In genomic region chr1:50452700-50453099, GRCh38 we compare ENCODE assay signal across 15 cellular contexts. TPM values are rescaled to one million over a fixed set of nuclear protein-coding genes. Genes with fewer than 3 reads are reported as not detected.
DNase-seq lines count a peak whose midpoint lies in the region; ATAC-seq and TF ChIP-seq lines count a peak whose summit lies in the region.
"Had no signal": no experiment of that assay in that cellular context is flagged by ENCODE, and none has a peak within 500 bp of the region (broad histone marks: within the 10 kb centered on the region; RNA-seq: fewer than 3 reads in every experiment).

No MANE protein-coding gene starts in this region.

- no peaks in the 10 kb centered on the region for H3K9me3 Mint-ChIP-seq in stimulated activated naive CD8-positive, alpha-beta T cell treated with anti-CD3 and anti-CD28 coated beads, Interleukin-15, amount 100 ng/mL, for 72 hours
- H3K9me3 Mint-ChIP-seq in naive thymus-derived CD4-positive, alpha-beta T cell = no peaks in the 10 kb centered on the region

- CTCF ChIA-PET in naive thymus-derived CD4-positive, alpha-beta T cell (lab: Charles Lee) = no interaction called here

- peaks cover 0 to 10% (median 4%) of the 10 kb centered on the region in 5 donors for H3K36me3 Mint-ChIP-seq in naive thymus-derived CD4-positive, alpha-beta T cell

- DNase-seq in stimulated activated naive CD8-positive, alpha-beta T cell treated with anti-CD3 and anti-CD28 coated beads, Interleukin-15, amount 100 ng/mL, for 72 hours = no peak
- no peak for DNase-seq in stimulated activated naive CD8-positive, alpha-beta T cell treated with anti-CD3 and anti-CD28 coated beads, Interleukin-15, Interleukin-2, amounts not matched to agents 100 U/mL and 50 U/mL, for 24 hours
- DNase-seq in NCI-H82 (lab: John Stamatoyannopoulos, UW) (peak; percentile 73), coronary artery (ENCODE audit: low spot score) (no peak), NCI-H526 (lab: John Stamatoyannopoulos, UW) (no peak), SW480 (ENCODE audit: low spot score) (no peak)
- DNase-seq in naive thymus-derived CD4-positive, alpha-beta T cell = no peak
- DNase-seq: KG1, NCI-H1048, NCI-H2029 treated with DMSO at 0.1 percent for 48 hours, NCI-H446 treated with DMSO at 0.1 percent for 48 hours, Peyer's patch had no signal

- no peak for TF ChIP-seq CTCF in coronary artery (IDR thresholded peaks at IDR 0.05)

- H3K27ac ChIP-seq in naive thymus-derived CD4-positive, alpha-beta T cell (ENCODE audit: low read depth, low read length) = no peak overlapping the region
- no peak overlapping the region for H3K27ac ChIP-seq in coronary artery
- H3K27ac ChIP-seq: BLaER1, Peyer's patch had no signal

- no peaks in the 10 kb centered on the region for H3K27me3 ChIP-seq in naive thymus-derived CD4-positive, alpha-beta T cell (ENCODE audit: control insufficient read depth in 2 of 2, insufficient read depth in 2 of 2, low read length in 2 of 2)
- H3K27me3 ChIP-seq: BLaER1, Peyer's patch had no signal

- POLR2A ChIA-PET in naive thymus-derived CD4-positive, alpha-beta T cell (lab: Charles Lee) = no interaction called here

- H3K27me3 Mint-ChIP-seq in stimulated activated naive CD8-positive, alpha-beta T cell treated with anti-CD3 and anti-CD28 coated beads, Interleukin-15, amount 100 ng/mL, for 72 hours = no peaks in the 10 kb centered on the region
- no peaks in the 10 kb centered on the region for H3K27me3 Mint-ChIP-seq in naive thymus-derived CD4-positive, alpha-beta T cell

- H3K9me3 ChIP-seq in naive thymus-derived CD4-positive, alpha-beta T cell (ENCODE audit: control insufficient read depth in 2 of 3, low read length in 3 of 3) = no peaks in the 10 kb centered on the region
- H3K9me3 ChIP-seq: BLaER1, Peyer's patch had no signal

- no peak overlapping the region for H3K4me3 ChIP-seq in naive thymus-derived CD4-positive, alpha-beta T cell (ENCODE audit: low read length)
- H3K4me3 ChIP-seq in coronary artery = no peak overlapping the region
- H3K4me3 ChIP-seq: BLaER1, Peyer's patch had no signal

- peaks cover 0 to 7% of the 10 kb centered on the region in 2 donors for H3K4me1 ChIP-seq in naive thymus-derived CD4-positive, alpha-beta T cell (ENCODE audit: control insufficient read depth in 2 of 2, insufficient read depth in 2 of 2, low read length in 2 of 2)
- H3K4me1 ChIP-seq: Peyer's patch had no signal

- no peak overlapping the region for H3K4me3 Mint-ChIP-seq in stimulated activated naive CD8-positive, alpha-beta T cell treated with anti-CD3 and anti-CD28 coated beads, Interleukin-15, amount 100 ng/mL, for 72 hours
- no peak overlapping the region for H3K4me3 Mint-ChIP-seq in naive thymus-derived CD4-positive, alpha-beta T cell

- no peak overlapping the region for H3K27ac Mint-ChIP-seq in stimulated activated naive CD8-positive, alpha-beta T cell treated with anti-CD3 and anti-CD28 coated beads, Interleukin-15, amount 100 ng/mL, for 72 hours
- no peak overlapping the region for H3K27ac Mint-ChIP-seq in naive thymus-derived CD4-positive, alpha-beta T cell

- ATAC-seq in stimulated activated naive CD8-positive, alpha-beta T cell treated with anti-CD3 and anti-CD28 coated beads, Interleukin-15, amount 100 ng/mL, for 72 hours = peak; percentile 70
- ATAC-seq in stimulated activated naive CD8-positive, alpha-beta T cell treated with anti-CD3 and anti-CD28 coated beads, Interleukin-15, Interleukin-2, amounts not matched to agents 100 U/mL and 50 U/mL, for 24 hours = no peak
- peak; percentile 44 for ATAC-seq in naive thymus-derived CD4-positive, alpha-beta T cell
- ATAC-seq: HepG2 had no signal

- peaks cover 0 to 5% (median 0%) of the 10 kb centered on the region in 3 experiments for H3K36me3 ChIP-seq in naive thymus-derived CD4-positive, alpha-beta T cell (ENCODE audit: control insufficient read depth in 2 of 3, insufficient read depth in 3 of 3, low read length in 3 of 3)

- peaks cover 35% of the 10 kb centered on the region for H3K4me1 Mint-ChIP-seq in stimulated activated naive CD8-positive, alpha-beta T cell treated with anti-CD3 and anti-CD28 coated beads, Interleukin-15, amount 100 ng/mL, for 72 hours
- peaks cover 6 to 37% (median 29%) of the 10 kb centered on the region in 7 donors for H3K4me1 Mint-ChIP-seq in naive thymus-derived CD4-positive, alpha-beta T cell

- intact Hi-C loops in naive thymus-derived CD4-positive, alpha-beta T cell (cut with micrococcal nuclease) = no loop called here

RNA-seq across cellular contexts. Expression of gene DMRTA2, which starts 29.5 kb away (rescaled TPM):
- total RNA-seq in naive thymus-derived CD4-positive, alpha-beta T cell = not detected
- not detected for polyA plus RNA-seq in naive thymus-derived CD4-positive, alpha-beta T cell
- total RNA-seq: H1, HepG2, Peyer's patch had no signal
- polyA plus RNA-seq: H1, HepG2 had no signal
